In genomic region chr1:208148380-208148779, GRCh38 we compare ENCODE assay signal across 33 cellular contexts.
A peak's percentile ranks its signal among the peaks of the same experiment; 100 is the strongest.
DNase-seq lines count a peak whose midpoint lies in the region; ATAC-seq, FAIRE-seq and TF ChIP-seq lines count a peak whose summit lies in the region.
"Had no signal": no experiment of that assay in that cellular context is flagged by ENCODE, and none has a peak within 500 bp of the region (broad histone marks: within the 10 kb centered on the region; RNA-seq: fewer than 3 reads in every experiment).

No MANE protein-coding gene starts in this region.

- H2AFZ ChIP-seq in K562 (ENCODE audit: low read depth, low read length): no peak overlapping the region
- no peak overlapping the region for H2AFZ ChIP-seq in osteoblast (ENCODE audit: low read length)

- H3K36me3 ChIP-seq in WERI-Rb-1 (no peaks in the 10 kb centered on the region), K562 (ENCODE audit: control insufficient read depth, insufficient read depth, low read length) (no peaks in the 10 kb centered on the region), osteoblast (ENCODE audit: insufficient read depth, low read length) (no peaks in the 10 kb centered on the region)
- H3K36me3 ChIP-seq: BE2C; BLaER1; BLaER1 treated with 17β-estradiol and CSF1 and Interleukin-3, amounts not matched to agents 10 nM and 100 nM had no signal

- intact Hi-C loops in K562 (cut with micrococcal nuclease) (no loop called here), right cardiac atrium (cut with DNase I) (no loop called here)

- H3K27ac ChIP-seq in WERI-Rb-1: peak overlapping the region; percentile 4
- no peak overlapping the region for H3K27ac ChIP-seq in K562 (ENCODE audit: extremely low read depth, low read depth, low read length)
- H3K27ac ChIP-seq in osteoblast (ENCODE audit: low read depth, low read length): no peak overlapping the region
- H3K27ac ChIP-seq in right cardiac atrium (ENCODE audit: low read length): no peak overlapping the region
- H3K27ac ChIP-seq: 22Rv1; A549; BLaER1; BLaER1 treated with 17β-estradiol and CSF1 and Interleukin-3, amounts not matched to agents 10 nM and 100 nM; C4-2B had no signal

- no peaks in the 10 kb centered on the region for H3K27me3 ChIP-seq in WERI-Rb-1 (ENCODE audit: insufficient read depth, low read depth, severe bottlenecking)
- H3K27me3 ChIP-seq in K562 (ENCODE audit: control insufficient read depth in 2 of 2, insufficient read depth in 2 of 2, low read length in 2 of 2): peaks cover 9 to 10% of the 10 kb centered on the region in 2 experiments; a peak in 4 of 5 replicates
- H3K27me3 ChIP-seq in osteoblast (ENCODE audit: insufficient read depth, low read length): no peaks in the 10 kb centered on the region
- no peaks in the 10 kb centered on the region for H3K27me3 ChIP-seq in right cardiac atrium (ENCODE audit: control insufficient read depth, insufficient read depth)
- H3K27me3 ChIP-seq: BE2C; BLaER1; BLaER1 treated with 17β-estradiol and CSF1 and Interleukin-3, amounts not matched to agents 10 nM and 100 nM had no signal

- no peaks in the 10 kb centered on the region for H3K9me3 ChIP-seq in WERI-Rb-1 (ENCODE audit: severe bottlenecking)
- no peaks in the 10 kb centered on the region for H3K9me3 ChIP-seq in K562 (replicated peaks; ENCODE audit: control insufficient read depth, insufficient read depth, low read depth, low read length)
- no peaks in the 10 kb centered on the region for H3K9me3 ChIP-seq in osteoblast (ENCODE audit: low read depth, low read length)
- H3K9me3 ChIP-seq in right cardiac atrium (ENCODE audit: control insufficient read depth, low read length): no peaks in the 10 kb centered on the region
- H3K9me3 ChIP-seq: A549; BE2C; BLaER1; BLaER1 treated with 17β-estradiol and CSF1 and Interleukin-3, amounts not matched to agents 10 nM and 100 nM; Caco-2 had no signal

- 12% methylated on average over 4 of the region's 4 CpGs for WGBS in K562 (ENCODE audit: insufficient coverage, low coverage, missing lambda C conversion rate)
- 94% methylated on average over 4 of the region's 4 CpGs for WGBS in right cardiac atrium

- no peaks in the 10 kb centered on the region for H3K9me1 ChIP-seq in K562 (ENCODE audit: control insufficient read depth, insufficient read depth, low read length)

- H3K4me3 ChIP-seq in WERI-Rb-1 (ENCODE audit: low read depth, low read length): no peak overlapping the region
- H3K4me3 ChIP-seq in K562: no peak overlapping the region
- H3K4me3 ChIP-seq in osteoblast (ENCODE audit: insufficient read depth, low read length): no peak overlapping the region
- H3K4me3 ChIP-seq in right cardiac atrium (ENCODE audit: low read length): no peak overlapping the region
- H3K4me3 ChIP-seq: A549; BLaER1; BLaER1 treated with 17β-estradiol and CSF1 and Interleukin-3, amounts not matched to agents 10 nM and 100 nM had no signal

- ATAC-seq in K562 (no peak), right cardiac atrium (no peak)
- ATAC-seq: A549; CD8-positive, alpha-beta T cell had no signal

- TF ChIP-seq POLR2A in K562 (conservative IDR thresholded peaks at IDR 0.05): no peak

- H4K20me1 ChIP-seq in K562 (replicated peaks; ENCODE audit: control insufficient read depth, insufficient read depth, low read length) (0 out of 2 replicates have a peak, but pooled peaks cover 4% of the 10 kb centered on the region), osteoblast (ENCODE audit: insufficient read depth, low read length) (no peaks in the 10 kb centered on the region)
- H4K20me1 ChIP-seq: BLaER1; BLaER1 treated with 17β-estradiol and CSF1 and Interleukin-3, amounts not matched to agents 10 nM and 100 nM had no signal

- no TSS peak for BruUV-seq in K562 (replicated peaks; lab: Mats Ljungman, UMichigan)

- H3K4me1 ChIP-seq in K562 (replicated peaks in 1 of 2; ENCODE audit: control insufficient read depth in 2 of 2, insufficient read depth in 2 of 2, low read length in 2 of 2) (no peaks in the 10 kb centered on the region; a peak in 1 of 5 replicates), osteoblast (ENCODE audit: insufficient read depth, low read length) (no peaks in the 10 kb centered on the region), right cardiac atrium (ENCODE audit: control insufficient read depth, insufficient read depth, low read length) (peaks cover 13% of the 10 kb centered on the region)

- CTCF ChIA-PET in K562 (lab: Yijun Ruan, JAX; ENCODE audit: low intra/inter-chr PET ratio): no interaction called here

- peak; percentile 20 for DNase-seq in NCI-H82 (lab: John Stamatoyannopoulos, UW)
- no peak for DNase-seq in NCI-H82 treated with DMSO at 0.1 percent for 48 hours (lab: John Stamatoyannopoulos, UW; ENCODE audit: unreplicated experiment)
- no peak for DNase-seq in WERI-Rb-1
- DNase-seq in K562 (ENCODE audit: extremely low read depth in 1 of 4, low spot score in 3 of 4): no peak
- no peak for DNase-seq in osteoblast (ENCODE audit: insufficient read length, low spot score, missing footprints)
- DNase-seq in right cardiac atrium: no peak
- DNase-seq: 8988T; ACHN; AML-193; BE2C; C1 segment of cervical spinal cord; Caco-2; Calu3; CD4-positive, alpha-beta memory T cell; CD4-positive, alpha-beta T cell; CD4-positive, CD25-positive, alpha-beta regulatory T cell; CD8-positive, alpha-beta memory T cell; CD8-positive, alpha-beta T cell; COR-L47; DMS 273 treated with DMSO at 0.1 percent for 48 hours; DMS153; DMS53; DMS79; DMS79 treated with DMSO at 0.1 percent for 48 hours; DND-41; EL had no signal

- FAIRE-seq in K562 (lab: Jason Lieb, UNC): no peak
- FAIRE-seq: A204.1, A549, D721Med had no signal

- TF ChIP-seq CTCF in WERI-Rb-1 (IDR thresholded peaks at IDR 0.05; ENCODE audit: low read depth, low read length) (no peak), K562 (IDR thresholded peaks at IDR 0.05 in 2 of 3, conservative IDR thresholded peaks at IDR 0.05 in 1 of 3; ENCODE audit: insufficient read depth in 2 of 3, low read depth in 1 of 3, low read length in 3 of 3) (no peak), osteoblast (IDR thresholded peaks at IDR 0.05; ENCODE audit: extremely low read depth, low read depth, low read length) (no peak)

- H3K4me2 ChIP-seq in K562 (ENCODE audit: insufficient read depth, low read length) (no peak overlapping the region), osteoblast (ENCODE audit: insufficient read depth, low read length) (no peak overlapping the region)
- H3K4me2 ChIP-seq: A549; BLaER1; BLaER1 treated with 17β-estradiol and CSF1 and Interleukin-3, amounts not matched to agents 10 nM and 100 nM had no signal

- H3K79me2 ChIP-seq in K562 (ENCODE audit: control insufficient read depth, insufficient read depth, low read length) (no peaks in the 10 kb centered on the region), osteoblast (ENCODE audit: insufficient read depth, low read length) (no peaks in the 10 kb centered on the region)

- no peak overlapping the region for H3K9ac ChIP-seq in K562 (ENCODE audit: insufficient read depth in 1 of 2, low read depth in 2 of 2, low read length in 2 of 2)
- H3K9ac ChIP-seq: BLaER1; BLaER1 treated with 17β-estradiol and CSF1 and Interleukin-3, amounts not matched to agents 10 nM and 100 nM had no signal

- in situ Hi-C loops in K562 (cut with MboI): no loop called here

- TF ChIP-seq RAD21 in K562 (CRISPR knock-in tag; conservative IDR thresholded peaks at IDR 0.05 in 1 of 2, IDR thresholded peaks at IDR 0.05 in 1 of 2): no peak

- POLR2A ChIA-PET in K562 (lab: Yijun Ruan, JAX): interaction anchor here (1.0 to 1.6 kb wide), 3 partner anchors 9 to 89 kb away, joined by 4 to 8 read pairs (median 4); no protein-coding TSS in a partner anchor

- TF ChIP-seq EP300 in K562 (IDR thresholded peaks at IDR 0.05; ENCODE audit: low read length): no peak

TF ChIP-seq in K562, 482 proteins besides CTCF, POLR2A, EP300 and RAD21:
- TF ChIP-seq EWSR1 (IDR thresholded peaks at IDR 0.05; ENCODE audit: borderline replicate concordance, low read depth, partially characterized antibody): no peak
- TF ChIP-seq PBX2 (CRISPR knock-in tag; IDR thresholded peaks at IDR 0.05; ENCODE audit: low read depth): no peak
- peak; percentile 69; the same call in 1 of the 2 replicates for TF ChIP-seq PBX2 (tag; conservative IDR thresholded peaks at IDR 0.05; ENCODE audit: low read depth)
- TF ChIP-seq ZNF431 (CRISPR knock-in tag; IDR thresholded peaks at IDR 0.05): no peak
- no peak for TF ChIP-seq SMAD2 (IDR thresholded peaks at IDR 0.05; ENCODE audit: low read depth, low read length)
- peak; percentile 60 for TF ChIP-seq MEIS2 (IDR thresholded peaks at IDR 0.05; ENCODE audit: partially characterized antibody)
- TF ChIP-seq TCF3 (CRISPR knock-in tag; IDR thresholded peaks at IDR 0.05): no peak
